13 cellular contexts compared by ENCODE assay signal in genomic region chr3:37892917-37893595, GRCh38. TPM values are rescaled to one million over a fixed set of nuclear protein-coding genes. Genes with fewer than 3 reads are reported as not detected.
DNase-seq lines count a peak whose midpoint lies in the region; ATAC-seq and TF ChIP-seq lines count a peak whose summit lies in the region.
"Had no signal": no experiment of that assay in that cellular context is flagged by ENCODE, and none has a peak within 500 bp of the region (broad histone marks: within the 10 kb centered on the region; RNA-seq: fewer than 3 reads in every experiment).

No MANE protein-coding gene starts in this region.

- CTCF ChIA-PET in activated CD8-positive, alpha-beta T cell treated with anti-CD3 and anti-CD28 coated beads for 36 hours (lab: Charles Lee) = interaction anchor here (0.9 to 1.2 kb wide), 2 partner anchors 29 to 37 kb away, joined by 3 read pairs; no protein-coding TSS in a partner anchor

- in situ Hi-C loops in gastrocnemius medialis (cut with MboI; ENCODE audit: low sequenced_read_pairs in 4 of 4) = no loop called here

- no peaks in the 10 kb centered on the region for H3K9me3 Mint-ChIP-seq in activated CD8-positive, alpha-beta T cell treated with anti-CD3 and anti-CD28 coated beads for 36 hours

- intact Hi-C loops in gastrocnemius medialis (cut with DNase I; ENCODE audit: low total_unique reads) = no loop called here
- intact Hi-C loops in activated CD8-positive, alpha-beta T cell treated with anti-CD3 and anti-CD28 coated beads for 36 hours (cut with micrococcal nuclease) = no loop called here

- no peak overlapping the region for H3K27ac Mint-ChIP-seq in activated CD8-positive, alpha-beta T cell treated with anti-CD3 and anti-CD28 coated beads for 36 hours
- H3K27ac Mint-ChIP-seq: activated CD8-positive, alpha-beta T cell treated with anti-CD3 and anti-CD28 coated beads, Interleukin-2, amount 10 ng/mL, durations not matched to agents 7 days and 5 days had no signal

- peak; percentile 93 to 97 for ATAC-seq in gastrocnemius medialis
- no peak for ATAC-seq in activated CD8-positive, alpha-beta T cell treated with anti-CD3 and anti-CD28 coated beads for 36 hours
- ATAC-seq: activated CD8-positive, alpha-beta T cell treated with anti-CD3 and anti-CD28 coated beads, Interleukin-2, amount 10 ng/mL, durations not matched to agents 7 days and 5 days had no signal

- no peak for TF ChIP-seq POLR2A in gastrocnemius medialis (IDR thresholded peaks at IDR 0.05)

- no peak for TF ChIP-seq CTCF in choroid plexus epithelial cell (conservative IDR thresholded peaks at IDR 0.05; ENCODE audit: low read depth, low read length)
- no peak for TF ChIP-seq CTCF in gastrocnemius medialis (IDR thresholded peaks at IDR 0.05 in 4 of 5, conservative IDR thresholded peaks at IDR 0.05 in 1 of 5)
- no peak for TF ChIP-seq CTCF in activated CD8-positive, alpha-beta T cell treated with anti-CD3 and anti-CD28 coated beads for 36 hours (IDR thresholded peaks at IDR 0.05)

- H3K36me3 ChIP-seq in gastrocnemius medialis = no peaks in the 10 kb centered on the region
- H3K36me3 ChIP-seq: brain microvascular endothelial cell, tibial artery had no signal

- POLR2A ChIA-PET in activated CD8-positive, alpha-beta T cell treated with anti-CD3 and anti-CD28 coated beads for 36 hours (lab: Charles Lee) = no interaction called here

- peak overlapping the region; percentile 47 to 68 (median 54) for H3K27ac ChIP-seq in gastrocnemius medialis
- H3K27ac ChIP-seq: brain microvascular endothelial cell, tibial artery had no signal

- no peaks in the 10 kb centered on the region for H3K36me3 Mint-ChIP-seq in activated CD8-positive, alpha-beta T cell treated with anti-CD3 and anti-CD28 coated beads for 36 hours (ENCODE audit: low read depth)

- no peaks in the 10 kb centered on the region for H3K4me1 Mint-ChIP-seq in activated CD8-positive, alpha-beta T cell treated with anti-CD3 and anti-CD28 coated beads for 36 hours (ENCODE audit: low read depth)

- H3K4me3 ChIP-seq in choroid plexus epithelial cell (ENCODE audit: low read depth, low read length) (no peak overlapping the region), gastrocnemius medialis (no peak overlapping the region)
- H3K4me3 ChIP-seq: tibial artery had no signal

- H3K4me1 ChIP-seq in gastrocnemius medialis = peaks cover 30 to 52% of the 10 kb centered on the region in 2 donors

- H3K27me3 ChIP-seq in gastrocnemius medialis = no peaks in the 10 kb centered on the region
- H3K27me3 ChIP-seq: brain microvascular endothelial cell, tibial artery had no signal

- no peaks in the 10 kb centered on the region for H3K9me3 ChIP-seq in gastrocnemius medialis
- H3K9me3 ChIP-seq: tibial artery had no signal

- peaks cover 3% of the 10 kb centered on the region for H3K27me3 Mint-ChIP-seq in activated CD8-positive, alpha-beta T cell treated with anti-CD3 and anti-CD28 coated beads for 36 hours

- DNase-seq in HCEC 1CT (peak; percentile 52), choroid plexus epithelial cell (ENCODE audit: low read depth) (peak; percentile 28), iris pigment epithelial cell (ENCODE audit: low read depth) (peak; percentile 5), gastrocnemius medialis (peak; percentile 65 to 72), COR-L47 (lab: John Stamatoyannopoulos, UW) (no peak), ecto neural progenitor cell (ENCODE audit: low spot score) (no peak), NCI-H774 (lab: John Stamatoyannopoulos, UW) (no peak)
- no peak for DNase-seq in activated CD8-positive, alpha-beta T cell treated with anti-CD3 and anti-CD28 coated beads for 36 hours
- DNase-seq: activated CD8-positive, alpha-beta T cell treated with anti-CD3 and anti-CD28 coated beads, Interleukin-2, amount 10 ng/mL, durations not matched to agents 7 days and 5 days; brain microvascular endothelial cell; NCI-H1048; stimulated activated CD4-positive, alpha-beta T cell treated with anti-CD3 and anti-CD28 coated beads, Interleukin-2, amount 100 ng/mL, for 24 hours had no signal

- no peak overlapping the region for H3K4me3 Mint-ChIP-seq in activated CD8-positive, alpha-beta T cell treated with anti-CD3 and anti-CD28 coated beads for 36 hours
- H3K4me3 Mint-ChIP-seq: activated CD8-positive, alpha-beta T cell treated with anti-CD3 and anti-CD28 coated beads, Interleukin-2, amount 10 ng/mL, durations not matched to agents 7 days and 5 days had no signal

RNA-seq across cellular contexts. Expression of gene CTDSPL, which starts 31.4 kb away (rescaled TPM):
- 10 to 100 TPM; 12.1 to 23.1 (median 14.6) TPM for total RNA-seq in gastrocnemius medialis
- 1 to 10 TPM; 1.2 to 1.7 TPM for total RNA-seq in activated CD8-positive, alpha-beta T cell treated with anti-CD3 and anti-CD28 coated beads for 36 hours

Comparison
In these comparisons a context has a peak if more than half of its experiments do, and no peak if none do; other contexts are left out.
1. DNase-seq: peak in HCEC 1CT (single experiment), choroid plexus epithelial cell (single experiment), iris pigment epithelial cell (single experiment) and gastrocnemius medialis (2 of 2); none in activated CD8-positive, alpha-beta T cell treated with anti-CD3 and anti-CD28 coated beads for 36 hours (single experiment), COR-L47 (single experiment), ecto neural progenitor cell (single experiment) and NCI-H774 (single experiment).
2. RNA of gene CTDSPL, which starts 31.4 kb away (total RNA-seq): 12.1 to 23.1 TPM in gastrocnemius medialis; 1.2 to 1.7 TPM in activated CD8-positive, alpha-beta T cell treated with anti-CD3 and anti-CD28 coated beads for 36 hours; every median in the first group is over 4 times any median in the second.